ENCODE assay signal across 8 cellular contexts in genomic region chr22:43923631-43924548, GRCh38. TPM values are rescaled to one million over a fixed set of nuclear protein-coding genes. Genes with fewer than 3 reads are reported as not detected.
A peak's percentile ranks its signal among the peaks of the same experiment; 100 is the strongest.
DNase-seq lines count a peak whose midpoint lies in the region; ATAC-seq and TF ChIP-seq lines count a peak whose summit lies in the region.

Gene PNPLA3 (plus strand): TSS chr22:43923805. CDS start chr22:43923912, 107 bp downstream.

- TF ChIP-seq CTCF in stomach (IDR thresholded peaks at IDR 0.05), result no peak

- DNase-seq in DMS153 (lab: John Stamatoyannopoulos, UW) (peak; percentile 63), M059J (ENCODE audit: low read depth) (peak; percentile 78), globus pallidus (ENCODE audit: low spot score) (peak; percentile 85), non-pigmented ciliary epithelial cell (ENCODE audit: low read depth) (peak; percentile 54), stomach (peak; percentile 90)
- DNase-seq in activated naive CD4-positive, alpha-beta T cell treated with anti-CD3 and anti-CD28 coated beads, Interleukin-2, amount 50 U/mL, for 16 hours, result peak; percentile 83

- intact Hi-C loops in stomach (cut with DNase I; ENCODE audit: low total_unique reads), result no loop called here

- 1 to 4% (median 3%) methylated on average over 17 to 107 of the region's 107 CpGs for WGBS in stomach, 5 donors

- no peak for TF ChIP-seq EP300 in stomach (IDR thresholded peaks at IDR 0.05)

- H3K27me3 ChIP-seq in stomach, result peaks cover 0 to 72% (median 15%) of the 10 kb centered on the region in 3 donors

- peaks cover 8 to 31% (median 19%) of the 10 kb centered on the region in 4 donors for H3K4me1 ChIP-seq in stomach

- H3K9me3 ChIP-seq in stomach, result no peaks in the 10 kb centered on the region

- ATAC-seq in SK-N-SH treated with all-trans-retinoic acid at 6 μM for 48 hours, result peak; percentile 94
- no peak for ATAC-seq in GM21423 (IDR thresholded peaks at IDR 0.05; ENCODE audit: unreplicated experiment)

- no peak for TF ChIP-seq POLR2A in stomach (IDR thresholded peaks at IDR 0.05)

- H3K36me3 ChIP-seq in stomach, result no peaks in the 10 kb centered on the region

- peak within 1 kb of the TSS in 4 of 5 donors; percentile 26 to 71 (median 40) for H3K27ac ChIP-seq in stomach

- peak within 1 kb of the TSS; percentile 59 to 73 (median 61) for H3K4me3 ChIP-seq in stomach

TF ChIP-seq in SK-N-SH treated with all-trans-retinoic acid at 6 μM for 48 hours, 23 proteins besides CTCF, POLR2A, EP300 and RAD21:
- TF ChIP-seq ZNF8 (CRISPR knock-in tag; IDR thresholded peaks at IDR 0.05), result no peak
- 0 out of 2 replicates have a peak, but pooled peaks have one; percentile 15 for TF ChIP-seq ZFP3 (CRISPR knock-in tag; IDR thresholded peaks at IDR 0.05)

RNA-seq across cellular contexts. Expression of gene PNPLA3, which starts in this region (rescaled TPM):
- 9.4 and 11.8 TPM in 2 replicates for total RNA-seq in M059J (2014; rRNA removed; shearing (Covaris generic))
- under 1 TPM in 2 of 5 donors, not detected in 3; 0.58 to 0.73 TPM for total RNA-seq in stomach
- under 1 TPM in 2 of 3 donors, not detected in 1; 0.12 to 0.35 TPM for polyA plus RNA-seq in stomach

Comparison
In these comparisons a context has a peak if more than half of its experiments do, and no peak if none do; other contexts are left out.
1. Peak in DNase-seq, H3K4me3 ChIP-seq and H3K27ac ChIP-seq in stomach; RNA of the gene not detected or under 1 TPM.